8 cellular contexts compared by ENCODE assay signal in genomic region chr7:115476666-115477065, GRCh38.
DNase-seq lines count a peak whose midpoint lies in the region; ATAC-seq and TF ChIP-seq lines count a peak whose summit lies in the region.
"Had no signal": no experiment of that assay in that cellular context is flagged by ENCODE, and none has a peak within 500 bp of the region (broad histone marks: within the 10 kb centered on the region; RNA-seq: fewer than 3 reads in every experiment).

No MANE protein-coding gene starts in this region.

- peak overlapping the region; percentile 12 for H3K9ac ChIP-seq in fibroblast of lung (ENCODE audit: insufficient read depth, low read length)

- intact Hi-C loops in sciatic nerve (cut with DNase I): no loop called here

- peak overlapping the region; percentile 9 for H3K4me2 ChIP-seq in fibroblast of lung (ENCODE audit: extremely low read depth, insufficient read depth, low read length)

- H3K79me2 ChIP-seq in fibroblast of lung (ENCODE audit: control insufficient read depth, insufficient read depth, low read length): no peaks in the 10 kb centered on the region

- peaks cover 11% of the 10 kb centered on the region for H3K27me3 ChIP-seq in H7 (ENCODE audit: control insufficient read depth, insufficient read depth, low read length)
- H3K27me3 ChIP-seq in fibroblast of lung (ENCODE audit: control insufficient read depth, insufficient read depth, low read length): no peaks in the 10 kb centered on the region

- H3K4me3 ChIP-seq in H7 (ENCODE audit: insufficient read depth, low read depth, low read length) (peak overlapping the region; percentile 44), fibroblast of lung (replicated peaks in 1 of 4; ENCODE audit: control extremely low read depth in 1 of 4, insufficient read depth in 1 of 4, low read depth in 3 of 4, low read length in 4 of 4) (peak overlapping the region in 3 of 4 experiments; percentile 56 to 62 (median 58))

- H2AFZ ChIP-seq in fibroblast of lung (ENCODE audit: low read length): peak overlapping the region; percentile 73

- H4K20me1 ChIP-seq in fibroblast of lung (ENCODE audit: control insufficient read depth, extremely low read depth, insufficient read depth, low read length): no peaks in the 10 kb centered on the region

- no peaks in the 10 kb centered on the region for H3K36me3 ChIP-seq in H7 (replicated peaks; ENCODE audit: control insufficient read depth, insufficient read depth, low read length)
- no peaks in the 10 kb centered on the region for H3K36me3 ChIP-seq in fibroblast of lung (ENCODE audit: control insufficient read depth, insufficient read depth, low read length)

- peak; percentile 4 for DNase-seq in H7
- peak; percentile 64 for DNase-seq in NCI-H2171 treated with DMSO at 0.1 percent for 48 hours (lab: John Stamatoyannopoulos, UW)
- no peak for DNase-seq in fibroblast of lung (ENCODE audit: low read depth in 2 of 2)
- DNase-seq in sciatic nerve (ENCODE audit: low spot score): no peak
- no peak for DNase-seq in stimulated activated naive CD4-positive, alpha-beta T cell (lab: John Stamatoyannopoulos, UW)
- DNase-seq in GOT3 (lab: John Stamatoyannopoulos, UW): no peak
- no peak for DNase-seq in HUDEP-2 (lab: John Stamatoyannopoulos, UW; ENCODE audit: unreplicated experiment in 76 of 76)
- DNase-seq: activated gamma-delta T cell treated with Interleukin-2 at 50 U/mL for 16 hours had no signal

- H3K27ac ChIP-seq in fibroblast of lung (ENCODE audit: insufficient read depth, low read length): no peak overlapping the region

- H3K9me3 ChIP-seq in fibroblast of lung (ENCODE audit: control insufficient read depth, insufficient read depth, low read depth, low read length): no peaks in the 10 kb centered on the region

- H3K4me1 ChIP-seq in fibroblast of lung (ENCODE audit: control insufficient read depth, extremely low read depth, insufficient read depth, low read length): no peaks in the 10 kb centered on the region

- no peak for TF ChIP-seq CTCF in fibroblast of lung (conservative IDR thresholded peaks at IDR 0.05 in 1 of 2, IDR thresholded peaks at IDR 0.05 in 1 of 2; ENCODE audit: low read depth in 1 of 2, low read length in 2 of 2)

- ATAC-seq in sciatic nerve: peak; percentile 62

Comparison
In these comparisons a context has a peak if more than half of its experiments do, and no peak if none do; other contexts are left out.
1. DNase-seq: peak in H7 (single experiment) and NCI-H2171 treated with DMSO at 0.1 percent for 48 hours (single experiment); none in fibroblast of lung (0 of 2), sciatic nerve (single experiment), stimulated activated naive CD4-positive, alpha-beta T cell (0 of 6), GOT3 (single experiment) and HUDEP-2 (0 of 76).